ENCODE assay signal across 8 cellular contexts in the genomic region with DNA sequence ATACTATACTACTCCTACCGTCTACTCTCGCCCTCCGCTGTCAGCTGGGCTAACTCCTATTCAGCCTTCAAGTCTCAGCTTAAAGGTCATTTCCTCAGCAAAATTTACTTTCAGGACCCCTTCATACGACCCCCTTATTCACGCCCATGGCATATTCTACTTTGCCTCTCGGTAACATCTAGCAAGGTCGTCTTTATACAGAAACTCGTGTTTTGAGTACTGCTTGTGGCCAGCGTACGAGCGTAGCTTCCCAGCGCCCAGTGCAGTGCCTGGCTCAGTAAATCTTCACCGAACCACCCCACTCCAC. TPM values are rescaled to one million over a fixed set of nuclear protein-coding genes. Genes with fewer than 3 reads are reported as not detected.
DNase-seq lines count a peak whose midpoint lies in the region; ATAC-seq and TF ChIP-seq lines count a peak whose summit lies in the region.

No MANE protein-coding gene starts in this region.

- H3K9me1 ChIP-seq in IMR-90 (ENCODE audit: insufficient read depth, low read length) = no peaks in the 10 kb centered on the region

- WGBS in IMR-90 (ENCODE audit: extremely low coverage in 2 of 2, insufficient read length in 1 of 2), 2 experiments = 7% methylated on average over 6 of the region's 13 CpGs; no CpG with 5 or more reads in 1 of the 2 experiments

- peak overlapping the region; percentile 100 for H3K4me3 Mint-ChIP-seq in natural killer cell

- H3K18ac ChIP-seq in IMR-90 (ENCODE audit: low read depth, low read length) = no peak overlapping the region

- H2BK5ac ChIP-seq in IMR-90 (ENCODE audit: low read depth, low read length, poor library complexity, severe bottlenecking) = peak overlapping the region; percentile 77

- no peak overlapping the region for H2BK20ac ChIP-seq in IMR-90 (ENCODE audit: low read depth, low read length)

- peak overlapping the region; percentile 89 for H2AK9ac ChIP-seq in IMR-90 (replicated peaks; ENCODE audit: low read depth, low read length, poor library complexity)

- H3K4me1 Mint-ChIP-seq in natural killer cell = peaks cover 17 to 27% of the 10 kb centered on the region in 2 donors

- peaks cover 39% of the 10 kb centered on the region for H3K36me3 Mint-ChIP-seq in natural killer cell

- H3K27me3 Mint-ChIP-seq in natural killer cell (ENCODE audit: low read depth in 2 of 2) = peaks cover 0 to 4% of the 10 kb centered on the region in 2 donors

- no peak overlapping the region for H4K91ac ChIP-seq in IMR-90 (ENCODE audit: insufficient read depth, low read depth, low read length)

- peak overlapping the region; percentile 99 for H3K27ac Mint-ChIP-seq in natural killer cell

- H3K4me3 ChIP-seq in IMR-90 (ENCODE audit: insufficient read depth, low read depth, low read length) = peak overlapping the region; percentile 67
- peak overlapping the region; percentile 73 for H3K4me3 ChIP-seq in colonic mucosa

- dilution Hi-C loops in IMR-90 (cut with HindIII; ENCODE audit: low sequenced_read_pairs, unreplicated experiment) = no loop called here

- no peak overlapping the region for H2BK15ac ChIP-seq in IMR-90 (ENCODE audit: low read depth, low read length)

- H2BK120ac ChIP-seq in IMR-90 (ENCODE audit: low read depth, low read length) = no peak overlapping the region

- H4K8ac ChIP-seq in IMR-90 (ENCODE audit: low read depth in 2 of 2, low read length in 2 of 2) = peak overlapping the region; percentile 19 to 95; a peak in 3 of 4 replicates

- H3K9me3 ChIP-seq in IMR-90 (ENCODE audit: control insufficient read depth, insufficient read depth, low read length) (no peaks in the 10 kb centered on the region), colonic mucosa (no peaks in the 10 kb centered on the region)

- in situ Hi-C loops in IMR-90 (cut with MboI; ENCODE audit: low sequenced_read_pairs) = no loop called here

- ATAC-seq in GM18499 (IDR thresholded peaks at IDR 0.05; ENCODE audit: insufficient read depth, unreplicated experiment) = peak; percentile 11
- peak; percentile 6 for ATAC-seq in IMR-90 (ENCODE audit: low read depth)
- ATAC-seq in natural killer cell = peak; percentile 16 to 38 (median 16)

- peaks cover 9 to 22% of the 10 kb centered on the region in 2 experiments for H3K79me1 ChIP-seq in IMR-90 (ENCODE audit: low read depth in 1 of 2, low read length in 2 of 2)

- H3K36me3 ChIP-seq in IMR-90 (ENCODE audit: control insufficient read depth, insufficient read depth, low read length) (peaks cover 14% of the 10 kb centered on the region), colonic mucosa (peaks cover 8% of the 10 kb centered on the region)

- intact Hi-C loops in IMR-90 (cut with micrococcal nuclease) = loop anchor here (1.0 kb wide), 1 partner anchor 363 kb away; no protein-coding TSS in a partner anchor
- intact Hi-C loops in colonic mucosa (cut with DNase I) = no loop called here
- intact Hi-C loops in natural killer cell (cut with micrococcal nuclease) = loop anchor here (1.0 to 10.0 kb wide), 3 partner anchors 34 to 1767 kb away; a partner anchor contains a TSS

- peak overlapping the region; percentile 97 for H3K4me2 ChIP-seq in IMR-90 (ENCODE audit: low read depth, low read length)

- H4K20me1 ChIP-seq in IMR-90 (ENCODE audit: insufficient read depth, low read length) = no peaks in the 10 kb centered on the region

- CTCF ChIA-PET in IMR-90 (lab: Yijun Ruan, JAX) = interaction anchor here (1.0 to 1.5 kb wide), 3 partner anchors 21 to 542 kb away, joined by 3 to 4 read pairs (median 4); no protein-coding TSS in a partner anchor

- H2AK5ac ChIP-seq in IMR-90 (ENCODE audit: low read depth, low read length) = peak overlapping the region; percentile 29; the same call in 1 of the 2 replicates

- peak overlapping the region; percentile 55; the same call in 1 of the 2 replicates for H3K23ac ChIP-seq in IMR-90 (ENCODE audit: low read depth, low read length)

- POLR2A ChIA-PET in IMR-90 (lab: Charles Lee; ENCODE audit: unreplicated experiment) = no interaction called here

- H2AFZ ChIP-seq in IMR-90 (replicated peaks; ENCODE audit: low read length, poor library complexity) = peak overlapping the region; percentile 100

- DNase-seq in IMR-90 = no peak
- no peak for DNase-seq in colonic mucosa
- DNase-seq in natural killer cell = no peak
- no peak for DNase-seq in AML-193 (lab: John Stamatoyannopoulos, UW)
- DNase-seq in cerebellar nuclear complex (lab: John Stamatoyannopoulos, UW) = no peak
- DNase-seq in activated effector memory CD4-positive, alpha-beta T cell treated with anti-CD3 and anti-CD28 coated beads, Interleukin-2, amount 50 U/mL, for 16 hours = no peak
- DNase-seq in NCI-H2029 (lab: John Stamatoyannopoulos, UW) = no peak

- H3K14ac ChIP-seq in IMR-90 (replicated peaks; ENCODE audit: low read depth, low read length) = peak overlapping the region; percentile 87

- peaks cover 2% of the 10 kb centered on the region; the same call in 1 of the 2 replicates for H3K27me3 ChIP-seq in IMR-90 (ENCODE audit: control insufficient read depth, insufficient read depth, low read length)
- H3K27me3 ChIP-seq in colonic mucosa = no peaks in the 10 kb centered on the region

- peak overlapping the region; percentile 72 for H4K5ac ChIP-seq in IMR-90 (ENCODE audit: low read depth, low read length)

- no peaks in the 10 kb centered on the region for H3K9me3 Mint-ChIP-seq in natural killer cell

- no peak for TF ChIP-seq POLR2A in IMR-90 (IDR thresholded peaks at IDR 0.05; ENCODE audit: low read depth, low read length)

- H3K4me1 ChIP-seq in IMR-90 (ENCODE audit: control insufficient read depth, insufficient read depth, low read length) (no peaks in the 10 kb centered on the region), colonic mucosa (no peaks in the 10 kb centered on the region)

- H3K27ac ChIP-seq in IMR-90 (ENCODE audit: insufficient read depth, low read length) = peak overlapping the region; percentile 75
- peak overlapping the region; percentile 91 for H3K27ac ChIP-seq in colonic mucosa

- H3K9ac ChIP-seq in IMR-90 (ENCODE audit: low read depth, low read length) (peak overlapping the region; percentile 84), colonic mucosa (ENCODE audit: low read depth in 2 of 2, low read length in 2 of 2) (peak overlapping the region; percentile 82 to 88)

- TF ChIP-seq CTCF in IMR-90 (conservative IDR thresholded peaks at IDR 0.05; ENCODE audit: low read depth, low read length) (no peak), colonic mucosa (IDR thresholded peaks at IDR 0.05) (no peak), natural killer cell (IDR thresholded peaks at IDR 0.05) (no peak)

- TF ChIP-seq RAD21 in IMR-90 (IDR thresholded peaks at IDR 0.05; ENCODE audit: low read length) = no peak

- no TSS peak for BruUV-seq in IMR-90 (replicated peaks; lab: Mats Ljungman, UMichigan)

- H3K56ac ChIP-seq in IMR-90 (ENCODE audit: extremely low read depth, insufficient read depth, low read length) = peak overlapping the region; percentile 17; the same call in 1 of the 2 replicates

- H3K4ac ChIP-seq in IMR-90 (ENCODE audit: low read depth, low read length) = peak overlapping the region; percentile 85

TF ChIP-seq in IMR-90, 13 proteins besides CTCF, POLR2A, EP300 and RAD21:
- no peak for TF ChIP-seq MAZ (IDR thresholded peaks at IDR 0.05; ENCODE audit: borderline replicate concordance, low read depth, low read length)
- TF ChIP-seq BHLHE40 (IDR thresholded peaks at IDR 0.05; ENCODE audit: low read depth, low read length) = no peak
- TF ChIP-seq FOS (IDR thresholded peaks at IDR 0.05; ENCODE audit: low read depth, low read length) = no peak
- no peak for TF ChIP-seq SMC3 (IDR thresholded peaks at IDR 0.05; ENCODE audit: low read depth, low read length)

RNA-seq across cellular contexts. Expression of a gene that starts 0.5 kb away (rescaled TPM):
- 20.1 and 33.9 TPM in 2 replicates for total RNA-seq in IMR-90 (2012; rRNA removed)
- polyA plus RNA-seq in IMR-90 (2012; rRNA removed) = 6.2 and 7.4 TPM in 2 replicates
- polyA plus RNA-seq in IMR-90 (2012; cell fraction: cytosol; rRNA removed) = 1.4 and 3.2 TPM in 2 replicates
- polyA plus RNA-seq in IMR-90 (2012; cell fraction: nucleus; rRNA removed; ENCODE audit: low replicate concordance) = 0.92 and 6.0 TPM in 2 replicates
- total RNA-seq in colonic mucosa = 10 to 100 TPM; 21.4 to 25.8 TPM
- 10 to 100 TPM; 30.8 to 34.5 (median 31.6) TPM for total RNA-seq in natural killer cell

RNA-seq across cellular contexts. Expression of a gene that starts 0.6 kb away (rescaled TPM):
- total RNA-seq in IMR-90 (2012; rRNA removed) = under 0.01 TPM in 1 of 2 replicates, not detected in the other
- polyA plus RNA-seq in IMR-90 (2012; rRNA removed) = 0.07 TPM in 1 of 2 replicates, not detected in the other
- polyA plus RNA-seq in IMR-90 (2012; cell fraction: cytosol; rRNA removed) = not detected in 2 replicates
- not detected in 2 replicates for polyA plus RNA-seq in IMR-90 (2012; cell fraction: nucleus; rRNA removed; ENCODE audit: low replicate concordance)
- under 1 TPM in 1 of 2 donors, not detected in 1; 0.32 TPM for total RNA-seq in colonic mucosa
- total RNA-seq in natural killer cell = 1 to 10 TPM; 1.0 to 2.1 (median 1.3) TPM

RNA-seq across cellular contexts. Expression of a gene that starts 34.6 kb away (rescaled TPM):
- total RNA-seq in IMR-90 (2012; rRNA removed) (35.7 and 59.7 TPM in 2 replicates), colonic mucosa (10 to 100 TPM; 43.5 to 45.8 TPM), natural killer cell (10 to 100 TPM; 20.8 to 25.1 (median 23.8) TPM)
- 50.9 and 58.8 TPM in 2 replicates for polyA plus RNA-seq in IMR-90 (2012; rRNA removed)
- 22.3 and 26.0 TPM in 2 replicates for polyA plus RNA-seq in IMR-90 (2012; cell fraction: cytosol; rRNA removed)
- 10.2 and 27.2 TPM in 2 replicates for polyA plus RNA-seq in IMR-90 (2012; cell fraction: nucleus; rRNA removed; ENCODE audit: low replicate concordance)
